ENCODE assay signal across 12 cellular contexts in the genomic region with DNA sequence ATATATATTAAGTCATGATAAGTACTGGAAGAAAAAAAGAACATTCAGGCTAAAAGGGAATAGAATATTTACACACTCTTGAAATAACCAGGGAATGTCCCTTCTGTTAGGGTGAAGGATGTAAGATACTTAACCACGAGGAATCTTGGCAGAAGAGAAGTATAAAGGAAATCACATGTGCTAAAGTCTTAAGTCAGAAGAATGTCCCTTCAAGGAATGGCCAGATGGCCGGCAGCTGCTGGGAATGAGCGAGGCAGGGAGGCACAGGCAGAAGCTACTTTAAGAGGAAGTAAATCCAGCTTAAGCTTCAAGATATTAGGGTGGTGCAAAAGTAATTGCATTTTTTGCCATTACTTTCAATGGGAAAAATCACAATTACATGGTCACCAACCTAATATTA. TPM values are rescaled to one million over a fixed set of nuclear protein-coding genes. Genes with fewer than 3 reads are reported as not detected.
DNase-seq lines count a peak whose midpoint lies in the region; ATAC-seq and TF ChIP-seq lines count a peak whose summit lies in the region.
"Had no signal": no experiment of that assay in that cellular context is flagged by ENCODE, and none has a peak within 500 bp of the region (broad histone marks: within the 10 kb centered on the region; RNA-seq: fewer than 3 reads in every experiment).

No MANE protein-coding gene starts in this region.

- H4K5ac ChIP-seq in H9 (ENCODE audit: insufficient read length, low read depth, low read length): no peak overlapping the region

- no peaks in the 10 kb centered on the region for H3K23me2 ChIP-seq in H9 (ENCODE audit: insufficient read length, low read depth, low read length, poor library complexity, severe bottlenecking)

- no peak overlapping the region for H3K4me3 ChIP-seq in skeletal muscle cell (ENCODE audit: low read depth, low read length)
- H3K4me3 ChIP-seq: SK-N-MC had no signal

- no peak overlapping the region for H3K4me2 ChIP-seq in H9 (ENCODE audit: insufficient read depth, insufficient read length, low read length)

- no peak overlapping the region for H3K4me3 Mint-ChIP-seq in H9
- H3K4me3 Mint-ChIP-seq: activated naive CD8-positive, alpha-beta T cell had no signal

- no peak overlapping the region for H3K14ac ChIP-seq in H9 (ENCODE audit: insufficient read depth, low read length)

- H3K27ac ChIP-seq in H9 (ENCODE audit: insufficient read length, low read depth, low read length): no peak overlapping the region
- H3K27ac ChIP-seq: SK-N-MC had no signal

- H3K79me1 ChIP-seq in H9 (ENCODE audit: insufficient read depth, low read depth, low read length, poor library complexity, severe bottlenecking): no peaks in the 10 kb centered on the region

- H4K91ac ChIP-seq in H9 (ENCODE audit: insufficient read length, low read depth, low read length): no peak overlapping the region

- H3K9me3 Mint-ChIP-seq in H9: no peaks in the 10 kb centered on the region

- no peak overlapping the region for H3K18ac ChIP-seq in H9 (ENCODE audit: insufficient read length, low read depth, low read length)

- H2BK5ac ChIP-seq in H9 (ENCODE audit: insufficient read length, low read length): no peak overlapping the region

- H3K27ac Mint-ChIP-seq in H9: no peak overlapping the region
- H3K27ac Mint-ChIP-seq: activated naive CD8-positive, alpha-beta T cell had no signal

- ATAC-seq in left ventricle myocardium superior (peak; percentile 99), GM21447 (IDR thresholded peaks at IDR 0.05; ENCODE audit: unreplicated experiment) (no peak), GM19395 (IDR thresholded peaks at IDR 0.05; ENCODE audit: unreplicated experiment) (no peak)

- H2BK20ac ChIP-seq in H9 (ENCODE audit: low read depth, low read length, poor library complexity, severe bottlenecking): no peak overlapping the region

- no peaks in the 10 kb centered on the region for H3K4me1 ChIP-seq in H9 (ENCODE audit: insufficient read depth, low read length)

- no peaks in the 10 kb centered on the region for H3K79me2 ChIP-seq in H9 (ENCODE audit: insufficient read depth, low read length)

- no peak overlapping the region for H3K23ac ChIP-seq in H9 (ENCODE audit: insufficient read length, low read depth, low read length)

- no peaks in the 10 kb centered on the region for H4K20me1 ChIP-seq in H9 (ENCODE audit: control insufficient read depth, insufficient read depth, insufficient read length)

- no peak overlapping the region for H2AK5ac ChIP-seq in H9 (ENCODE audit: insufficient read length, low read length)

- no peak overlapping the region for H3K9ac ChIP-seq in H9 (ENCODE audit: extremely low read depth, insufficient read length, low read length)

- intact Hi-C loops in left ventricle myocardium superior (cut with micrococcal nuclease): no loop called here

- WGBS in H9 (ENCODE audit: extremely low coverage, insufficient read length, low lambda C conversion rate): no CpG with 5 or more reads among the region's 3 CpGs

- H4K8ac ChIP-seq in H9 (replicated peaks; ENCODE audit: insufficient read length, low read depth, low read length): no peak overlapping the region

- peak; percentile 64 for DNase-seq in DMS53 (lab: John Stamatoyannopoulos, UW)
- peak; percentile 60 for DNase-seq in amniotic epithelial cell (ENCODE audit: low read depth)
- DNase-seq in left ventricle myocardium superior: peak; percentile 87
- DNase-seq in skeletal muscle cell (ENCODE audit: low read depth): peak; percentile 81
- DNase-seq in GM19238 (ENCODE audit: insufficient read length, low spot score): no peak
- DNase-seq in H9: no peak
- DNase-seq: MM.1S; stimulated activated naive CD4-positive, alpha-beta T cell had no signal

- H3K36me3 Mint-ChIP-seq in H9 (ENCODE audit: insufficient read depth in 1 of 3, low read depth in 3 of 3): no peaks in the 10 kb centered on the region
- H3K36me3 Mint-ChIP-seq: activated naive CD8-positive, alpha-beta T cell had no signal

- no peaks in the 10 kb centered on the region for H3K27me3 ChIP-seq in H9 (ENCODE audit: insufficient read depth, low read length)

- H3T11ph ChIP-seq in H9 (ENCODE audit: low read length): no peak overlapping the region

- no peak overlapping the region for H3K4ac ChIP-seq in H9 (ENCODE audit: low read depth, low read length)

- no peak overlapping the region for H2AFZ ChIP-seq in H9 (ENCODE audit: low read length)

- no peak for TF ChIP-seq CTCF in H9 (conservative IDR thresholded peaks at IDR 0.05)

- H3K27me3 Mint-ChIP-seq in H9 (ENCODE audit: low read depth): no peaks in the 10 kb centered on the region
- H3K27me3 Mint-ChIP-seq: activated naive CD8-positive, alpha-beta T cell had no signal

- peaks cover 3 to 6% of the 10 kb centered on the region in 2 experiments; a peak in 2 of 4 replicates for H3K4me1 Mint-ChIP-seq in H9

- no peak overlapping the region for H2BK15ac ChIP-seq in H9 (ENCODE audit: low read depth, low read length)

- H2BK12ac ChIP-seq in H9 (ENCODE audit: insufficient read length, low read depth, low read length): no peak overlapping the region

- H3K9me3 ChIP-seq in H9 (ENCODE audit: control insufficient read depth, low read depth, low read length): no peaks in the 10 kb centered on the region

- no peak overlapping the region for H2BK120ac ChIP-seq in H9 (ENCODE audit: low read depth, low read length, poor library complexity, severe bottlenecking)

- H3K56ac ChIP-seq in H9 (ENCODE audit: insufficient read length, low read depth, low read length): no peak overlapping the region

RNA-seq across cellular contexts. Expression of gene CCDC102B, which starts 5.5 kb away (rescaled TPM):
- total RNA-seq in left ventricle myocardium superior: 4.9 TPM
- total RNA-seq in H9 (2021): 1.2 and 1.6 TPM in 2 replicates

Comparison
In these comparisons a context has a peak if more than half of its experiments do, and no peak if none do; other contexts are left out.
1. DNase-seq: peak in DMS53 (single experiment), amniotic epithelial cell (single experiment), left ventricle myocardium superior (single experiment) and skeletal muscle cell (single experiment); none in GM19238 (single experiment) and H9 (single experiment).